In the genomic region with DNA sequence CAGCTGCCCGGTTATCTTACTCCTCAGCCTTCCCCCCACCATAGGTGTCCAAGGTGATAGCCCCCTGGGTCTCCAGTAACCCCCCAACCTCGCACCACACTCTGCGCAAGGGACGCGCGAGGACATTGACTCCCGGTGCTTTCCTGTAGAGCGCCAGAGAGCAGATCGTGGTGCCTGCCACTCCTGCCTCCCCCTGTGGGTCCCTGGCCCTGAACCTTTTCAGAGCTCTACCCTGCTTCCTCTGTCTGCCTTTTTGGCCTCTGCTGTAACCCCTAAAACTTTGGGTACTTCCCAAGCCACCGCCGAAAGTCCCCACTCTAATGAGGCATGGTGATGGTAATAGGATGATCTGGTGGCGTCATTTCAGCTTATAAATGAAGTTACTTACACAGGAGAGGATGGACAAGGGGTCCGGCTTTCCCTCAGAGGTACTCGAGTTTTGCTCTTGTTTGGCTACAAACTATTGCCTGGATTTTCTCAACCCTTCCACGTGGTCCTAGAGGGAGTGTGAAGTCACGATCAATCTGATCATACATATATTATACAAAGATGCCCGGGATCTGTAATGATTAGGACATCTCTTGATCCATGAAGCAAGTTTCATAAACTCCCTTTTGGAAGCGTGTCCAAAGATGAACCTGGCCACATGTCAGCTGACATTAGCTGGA, we compare ENCODE assay signal across 11 cellular contexts. TPM values are rescaled to one million over a fixed set of nuclear protein-coding genes. Genes with fewer than 3 reads are reported as not detected.
A peak's percentile ranks its signal among the peaks of the same experiment; 100 is the strongest.
DNase-seq lines count a peak whose midpoint lies in the region; ATAC-seq and TF ChIP-seq lines count a peak whose summit lies in the region.
"Had no signal": no experiment of that assay in that cellular context is flagged by ENCODE, and none has a peak within 500 bp of the region (broad histone marks: within the 10 kb centered on the region; RNA-seq: fewer than 3 reads in every experiment).

No MANE protein-coding gene starts in this region.

- DNase-seq in HFFc6 (no peak), chondrocyte (ENCODE audit: low spot score) (no peak), lower leg skin (ENCODE audit: low spot score in 2 of 2) (no peak), substantia nigra (lab: John Stamatoyannopoulos, UW) (peak in 1 of 49 donors; percentile 25), GM19240 (ENCODE audit: insufficient read length, low spot score) (no peak)
- DNase-seq: amniotic stem cell, GDM1, T1000 had no signal

- H3K36me3 Mint-ChIP-seq in HFFc6 (ENCODE audit: low read depth) (peaks cover 24% of the 10 kb centered on the region), chondrocyte (ENCODE audit: low read depth) (peaks cover 3% of the 10 kb centered on the region)

- H3K4me1 Mint-ChIP-seq in HFFc6 (ENCODE audit: low read depth) (peaks cover 40% of the 10 kb centered on the region), chondrocyte (ENCODE audit: low read depth) (peaks cover 33% of the 10 kb centered on the region)

- ATAC-seq in HG02759 (IDR thresholded peaks at IDR 0.05; ENCODE audit: unreplicated experiment) (no peak), HG03460 (IDR thresholded peaks at IDR 0.05; ENCODE audit: unreplicated experiment) (no peak), HG02981 (IDR thresholded peaks at IDR 0.05; ENCODE audit: unreplicated experiment) (no peak)

- H3K27ac Mint-ChIP-seq in HFFc6 (peak overlapping the region; percentile 98), chondrocyte (ENCODE audit: unreplicated experiment) (peak overlapping the region; percentile 88)

- no peak for TF ChIP-seq POLR2A in lower leg skin (IDR thresholded peaks at IDR 0.05)

- H3K9me3 Mint-ChIP-seq in HFFc6 (no peaks in the 10 kb centered on the region), chondrocyte (ENCODE audit: low read depth) (peaks cover 3% of the 10 kb centered on the region)

- intact Hi-C loops in lower leg skin (cut with DNase I; ENCODE audit: low total_unique reads) = no loop called here

- H3K27me3 Mint-ChIP-seq in HFFc6 (ENCODE audit: insufficient read depth) (peaks cover 3% of the 10 kb centered on the region), chondrocyte (ENCODE audit: low read depth) (no peaks in the 10 kb centered on the region)

- H3K4me3 Mint-ChIP-seq in HFFc6 (peak overlapping the region; percentile 96), chondrocyte (ENCODE audit: unreplicated experiment) (peak overlapping the region; percentile 88)

- peak overlapping the region; percentile 35 for H3K27ac ChIP-seq in substantia nigra (ENCODE audit: low read depth, low read length, poor library complexity, severe bottlenecking)

- peak overlapping the region; percentile 27 for H3K4me3 ChIP-seq in lower leg skin (ENCODE audit: low read depth, poor library complexity, severe bottlenecking)

- peak; percentile 19; the same call in 1 of the 2 replicates for TF ChIP-seq CTCF in HFFc6 (IDR thresholded peaks at IDR 0.05)
- TF ChIP-seq CTCF in chondrocyte (IDR thresholded peaks at IDR 0.05) = no peak
- no peak for TF ChIP-seq CTCF in lower leg skin (IDR thresholded peaks at IDR 0.05)

- WGBS in lower leg skin, 2 donors = 30 to 39% methylated on average over 18 of the region's 18 CpGs

RNA-seq across cellular contexts. Expression of gene CDH11, which starts 2.1 kb away (rescaled TPM):
- 100 to 1,000 TPM; 507 to 539 (median 527) TPM for total RNA-seq in HFFc6 (2021; fragmentation: NEBNext Ultra II Directional; extraction: Animal tissue kit (Norgen Biotek cat#: 25700))
- total RNA-seq in chondrocyte (936 to 1,062 TPM (median 970 TPM) in 3 replicates), lower leg skin (10 to 100 TPM; 37.4 to 78.8 (median 47.5) TPM)

Comparison
In these comparisons a context has a peak if more than half of its experiments do, and no peak if none do; other contexts are left out.
1. RNA of gene CDH11, which starts 2.1 kb away (total RNA-seq): 936 to 1,062 TPM in chondrocyte and 507 to 539 TPM in HFFc6; 37.4 to 78.8 TPM in lower leg skin; every median in the first group is over 4 times any median in the second.